11 cellular contexts compared by ENCODE assay signal in genomic region chr2:43831438-43832294, GRCh38. TPM values are rescaled to one million over a fixed set of nuclear protein-coding genes. Genes with fewer than 3 reads are reported as not detected.
DNase-seq lines count a peak whose midpoint lies in the region; ATAC-seq and TF ChIP-seq lines count a peak whose summit lies in the region.
"Had no signal": no experiment of that assay in that cellular context is flagged by ENCODE, and none has a peak within 500 bp of the region (broad histone marks: within the 10 kb centered on the region; RNA-seq: fewer than 3 reads in every experiment).

No MANE protein-coding gene starts in this region.

- no peak overlapping the region for H3K27ac ChIP-seq in stomach
- H3K27ac ChIP-seq: thyroid gland had no signal

- WGBS in stomach, 5 donors = 7 to 14% (median 8%) methylated on average over 28 to 56 of the region's 56 CpGs

- H3K27me3 ChIP-seq in stomach = peaks cover 5 to 41% (median 21%) of the 10 kb centered on the region in 3 donors
- H3K27me3 ChIP-seq: thyroid gland had no signal

- H3K36me3 Mint-ChIP-seq in brain = no peaks in the 10 kb centered on the region

- no peak for TF ChIP-seq POLR2A in stomach (IDR thresholded peaks at IDR 0.05)

- ATAC-seq in left colon = peak; percentile 78
- ATAC-seq in HG02763 (IDR thresholded peaks at IDR 0.05; ENCODE audit: unreplicated experiment) = no peak
- ATAC-seq in GM18520 (IDR thresholded peaks at IDR 0.05; ENCODE audit: unreplicated experiment) = no peak

- peak overlapping the region in 3 of 5 experiments; percentile 11 to 66 (median 62) for H3K4me3 Mint-ChIP-seq in brain

- no peaks in the 10 kb centered on the region for H3K9me3 ChIP-seq in stomach
- H3K9me3 ChIP-seq: thyroid gland had no signal

- H3K4me1 Mint-ChIP-seq in brain = peaks cover 5% of the 10 kb centered on the region

- no peak overlapping the region for H3K27ac Mint-ChIP-seq in brain

- TF ChIP-seq CTCF in brain (conservative IDR thresholded peaks at IDR 0.05) = no peak
- TF ChIP-seq CTCF in stomach (IDR thresholded peaks at IDR 0.05) = no peak

- no peaks in the 10 kb centered on the region for H3K36me3 ChIP-seq in stomach
- H3K36me3 ChIP-seq: thyroid gland had no signal

- no peaks in the 10 kb centered on the region for H3K9me3 Mint-ChIP-seq in brain

- DNase-seq in NCI-H1417 (lab: John Stamatoyannopoulos, UW) (peak in 2 of 3 experiments; percentile 66 to 78), NCI-H1417 treated with DMSO at 0.1 percent for 48 hours (lab: John Stamatoyannopoulos, UW) (no peak), left colon (peak in 1 of 2 donors; percentile 23), stomach (no peak)
- no peak for DNase-seq in NK-92 treated with Interleukin-12 subunit alpha and Interleukin-12 subunit beta, amount 100 ng/mL, for 24 hours (lab: John Stamatoyannopoulos, UW)
- DNase-seq: ACHN, islet precursor cell had no signal

- intact Hi-C loops in left colon (cut with DNase I, micrococcal nuclease) (no loop called here), stomach (cut with DNase I; ENCODE audit: low total_unique reads) (no loop called here)

- peaks cover 0 to 11% (median 11%) of the 10 kb centered on the region in 4 donors for H3K4me1 ChIP-seq in stomach

- H3K4me3 ChIP-seq in stomach = peak overlapping the region; percentile 9 to 42 (median 28)
- H3K4me3 ChIP-seq: thyroid gland had no signal

- TF ChIP-seq EP300 in stomach (IDR thresholded peaks at IDR 0.05) = no peak

- H3K27me3 Mint-ChIP-seq in brain = peaks cover 8% of the 10 kb centered on the region

RNA-seq across cellular contexts. Expression of gene ABCG5, which starts 7.0 kb away (rescaled TPM):
- polyA plus RNA-seq in brain (ENCODE audit: insufficient read depth, low read depth, low replicate concordance) (not detected), stomach (not detected)
- total RNA-seq in left colon (under 1 TPM; 0.09 to 0.14 TPM), stomach (under 1 TPM in 1 of 5 donors, not detected in 4; 0.92 TPM)
- total RNA-seq: thyroid gland had no signal

RNA-seq across cellular contexts. Expression of gene ABCG8, which starts 7.1 kb away (rescaled TPM):
- polyA plus RNA-seq in brain (ENCODE audit: insufficient read depth, low read depth, low replicate concordance) = not detected
- total RNA-seq in left colon = under 1 TPM; 0.53 to 0.67 TPM
- 1 to 10 TPM in 3 of 5 donors, not detected in 2; 1.1 to 8.9 (median 6.7) TPM for total RNA-seq in stomach
- polyA plus RNA-seq in stomach = not detected
- total RNA-seq: thyroid gland had no signal

RNA-seq across cellular contexts. Expression of gene DYNC2LI1, which starts 57.8 kb away (rescaled TPM):
- polyA plus RNA-seq in brain (ENCODE audit: insufficient read depth, low read depth, low replicate concordance) = 6.0 TPM
- total RNA-seq in left colon = 10 to 100 TPM in 1 of 2 donors, 1 to 10 TPM in 1; 6.9 to 19.9 TPM
- total RNA-seq in stomach = 10 to 100 TPM in 4 of 5 donors, 1 to 10 TPM in 1; 3.5 to 43.1 (median 30.3) TPM
- polyA plus RNA-seq in stomach = 10 to 100 TPM; 15.8 to 22.9 (median 17.8) TPM

Comparison
In these comparisons a context has a peak if more than half of its experiments do, and no peak if none do; other contexts are left out.
1. DNase-seq: peak in NCI-H1417 (2 of 3); none in NCI-H1417 treated with DMSO at 0.1 percent for 48 hours (single experiment), stomach (single experiment) and NK-92 treated with Interleukin-12 subunit alpha and Interleukin-12 subunit beta, amount 100 ng/mL, for 24 hours (single experiment).